1 cellular context compared by ENCODE assay signal in the genomic region with DNA sequence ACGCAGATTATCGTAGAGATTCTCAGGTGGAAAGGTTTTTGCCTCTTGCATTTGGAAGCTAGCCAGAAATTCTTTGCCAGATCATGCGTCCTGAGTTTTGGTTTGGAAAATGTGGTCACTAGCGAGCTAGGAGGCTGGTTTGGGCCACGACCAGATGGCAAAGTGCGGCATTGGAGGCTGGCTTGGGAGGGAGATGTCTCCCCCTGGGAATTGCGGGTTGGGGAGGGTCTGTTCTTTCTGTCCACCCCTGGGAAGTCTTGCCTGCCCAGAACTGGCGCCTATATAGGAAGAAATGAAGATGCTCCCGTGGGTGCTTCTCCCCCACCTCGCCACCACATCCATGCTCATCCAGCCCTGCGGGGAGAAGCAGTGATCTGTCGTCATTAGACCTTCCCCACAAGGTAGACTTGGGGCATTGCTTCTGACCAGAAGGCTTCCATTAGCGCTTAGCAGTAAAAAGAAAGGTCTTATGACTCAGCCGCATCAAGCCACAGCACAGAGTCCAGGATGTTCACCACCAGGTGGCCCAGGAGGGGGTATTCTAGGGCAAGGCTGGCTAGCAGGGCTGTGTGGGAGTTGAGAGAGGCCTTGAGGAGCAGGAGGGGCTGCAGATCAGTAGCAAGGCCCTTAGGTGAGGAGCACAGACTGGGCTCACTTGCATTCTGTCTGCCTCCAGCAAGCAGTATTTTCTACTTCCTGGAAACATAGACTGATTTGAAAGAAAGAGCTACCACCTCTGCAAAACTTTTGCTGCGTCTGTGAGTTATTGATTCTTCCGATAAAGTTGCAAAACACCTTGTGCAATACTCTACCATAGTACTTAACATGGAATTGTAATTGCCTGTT.
TF ChIP-seq lines count a peak whose summit lies in the region.

No MANE protein-coding gene starts in this region.

TF ChIP-seq in HepG2, 621 proteins besides CTCF, POLR2A, EP300 and RAD21 (continued from another document and continues in another):
- TF ChIP-seq, protein P1, sequence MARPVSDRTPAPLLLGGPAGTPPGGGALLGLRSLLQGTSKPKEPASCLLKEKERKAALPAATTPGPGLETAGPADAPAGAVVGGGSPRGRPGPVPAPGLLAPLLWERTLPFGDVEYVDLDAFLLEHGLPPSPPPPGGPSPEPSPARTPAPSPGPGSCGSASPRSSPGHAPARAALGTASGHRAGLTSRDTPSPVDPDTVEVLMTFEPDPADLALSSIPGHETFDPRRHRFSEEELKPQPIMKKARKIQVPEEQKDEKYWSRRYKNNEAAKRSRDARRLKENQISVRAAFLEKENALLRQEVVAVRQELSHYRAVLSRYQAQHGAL (CRISPR knock-in tag; IDR thresholded peaks at IDR 0.05; ENCODE audit: not compliant biosample characterization): no peak
- TF ChIP-seq HHEX (CRISPR knock-in tag; IDR thresholded peaks at IDR 0.05) (no peak), HNRNPH1 (optimal IDR thresholded peaks at IDR 0.05; ENCODE audit: low read depth, low read length) (no peak), LBX2 (CRISPR knock-in tag; IDR thresholded peaks at IDR 0.05; ENCODE audit: borderline replicate concordance) (no peak), REXO4 (CRISPR knock-in tag; IDR thresholded peaks at IDR 0.05; ENCODE audit: borderline replicate concordance) (no peak), HMGA1 (CRISPR knock-in tag; conservative IDR thresholded peaks at IDR 0.05) (no peak), ZNF772 (CRISPR knock-in tag; IDR thresholded peaks at IDR 0.05) (no peak), ZNF615 (CRISPR knock-in tag; IDR thresholded peaks at IDR 0.05; ENCODE audit: borderline replicate concordance) (no peak), ONECUT2 (CRISPR knock-in tag; IDR thresholded peaks at IDR 0.05) (peak; percentile 85), ZBTB7B (CRISPR knock-in tag; IDR thresholded peaks at IDR 0.05) (no peak), ARID5B (CRISPR knock-in tag; IDR thresholded peaks at IDR 0.05) (peak; percentile 72), CSRNP2 (CRISPR knock-in tag; conservative IDR thresholded peaks at IDR 0.05; ENCODE audit: low read depth) (no peak), ZNF564 (CRISPR knock-in tag; IDR thresholded peaks at IDR 0.05) (no peak), AKAP8 (CRISPR knock-in tag; IDR thresholded peaks at IDR 0.05) (no peak), ZNF496 (CRISPR knock-in tag; IDR thresholded peaks at IDR 0.05; ENCODE audit: insufficient replicate concordance) (no peak), ZHX1 (CRISPR knock-in tag; IDR thresholded peaks at IDR 0.05; ENCODE audit: low read depth) (peak; percentile 72; the same call in 1 of the 2 replicates), ZBTB4 (CRISPR knock-in tag; IDR thresholded peaks at IDR 0.05; ENCODE audit: borderline replicate concordance) (no peak), STAG1 (CRISPR knock-in tag; IDR thresholded peaks at IDR 0.05) (peak; percentile 56), BORCS8-MEF2B (CRISPR knock-in tag; IDR thresholded peaks at IDR 0.05) (no peak), FOSL1 (CRISPR knock-in tag; IDR thresholded peaks at IDR 0.05; ENCODE audit: borderline replicate concordance) (peak; percentile 22; the same call in 1 of the 2 replicates), ZNF614 (CRISPR knock-in tag; IDR thresholded peaks at IDR 0.05; ENCODE audit: borderline replicate concordance) (peak; percentile 62; the same call in 1 of the 2 replicates), ZNF512B (CRISPR knock-in tag; IDR thresholded peaks at IDR 0.05; ENCODE audit: borderline replicate concordance) (0 out of 2 replicates have a peak, but pooled peaks have one; percentile 4), CBX5 (CRISPR knock-in tag; IDR thresholded peaks at IDR 0.05; ENCODE audit: borderline replicate concordance) (0 out of 2 replicates have a peak, but pooled peaks have one; percentile 73)
- TF ChIP-seq, protein P2, sequence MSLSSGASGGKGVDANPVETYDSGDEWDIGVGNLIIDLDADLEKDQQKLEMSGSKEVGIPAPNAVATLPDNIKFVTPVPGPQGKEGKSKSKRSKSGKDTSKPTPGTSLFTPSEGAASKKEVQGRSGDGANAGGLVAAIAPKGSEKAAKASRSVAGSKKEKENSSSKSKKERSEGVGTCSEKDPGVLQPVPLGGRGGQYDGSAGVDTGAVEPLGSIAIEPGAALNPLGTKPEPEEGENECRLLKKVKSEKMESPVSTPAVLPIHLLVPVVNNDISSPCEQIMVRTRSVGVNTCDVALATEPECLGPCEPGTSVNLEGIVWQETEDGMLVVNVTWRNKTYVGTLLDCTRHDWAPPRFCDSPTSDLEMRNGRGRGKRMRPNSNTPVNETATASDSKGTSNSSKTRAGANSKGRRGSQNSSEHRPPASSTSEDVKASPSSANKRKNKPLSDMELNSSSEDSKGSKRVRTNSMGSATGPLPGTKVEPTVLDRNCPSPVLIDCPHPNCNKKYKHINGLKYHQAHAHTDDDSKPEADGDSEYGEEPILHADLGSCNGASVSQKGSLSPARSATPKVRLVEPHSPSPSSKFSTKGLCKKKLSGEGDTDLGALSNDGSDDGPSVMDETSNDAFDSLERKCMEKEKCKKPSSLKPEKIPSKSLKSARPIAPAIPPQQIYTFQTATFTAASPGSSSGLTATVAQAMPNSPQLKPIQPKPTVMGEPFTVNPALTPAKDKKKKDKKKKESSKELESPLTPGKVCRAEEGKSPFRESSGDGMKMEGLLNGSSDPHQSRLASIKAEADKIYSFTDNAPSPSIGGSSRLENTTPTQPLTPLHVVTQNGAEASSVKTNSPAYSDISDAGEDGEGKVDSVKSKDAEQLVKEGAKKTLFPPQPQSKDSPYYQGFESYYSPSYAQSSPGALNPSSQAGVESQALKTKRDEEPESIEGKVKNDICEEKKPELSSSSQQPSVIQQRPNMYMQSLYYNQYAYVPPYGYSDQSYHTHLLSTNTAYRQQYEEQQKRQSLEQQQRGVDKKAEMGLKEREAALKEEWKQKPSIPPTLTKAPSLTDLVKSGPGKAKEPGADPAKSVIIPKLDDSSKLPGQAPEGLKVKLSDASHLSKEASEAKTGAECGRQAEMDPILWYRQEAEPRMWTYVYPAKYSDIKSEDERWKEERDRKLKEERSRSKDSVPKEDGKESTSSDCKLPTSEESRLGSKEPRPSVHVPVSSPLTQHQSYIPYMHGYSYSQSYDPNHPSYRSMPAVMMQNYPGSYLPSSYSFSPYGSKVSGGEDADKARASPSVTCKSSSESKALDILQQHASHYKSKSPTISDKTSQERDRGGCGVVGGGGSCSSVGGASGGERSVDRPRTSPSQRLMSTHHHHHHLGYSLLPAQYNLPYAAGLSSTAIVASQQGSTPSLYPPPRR (CRISPR knock-in tag; IDR thresholded peaks at IDR 0.05; ENCODE audit: borderline replicate concordance): 0 out of 2 replicates have a peak, but pooled peaks have one; percentile 36
